In the genomic region with DNA sequence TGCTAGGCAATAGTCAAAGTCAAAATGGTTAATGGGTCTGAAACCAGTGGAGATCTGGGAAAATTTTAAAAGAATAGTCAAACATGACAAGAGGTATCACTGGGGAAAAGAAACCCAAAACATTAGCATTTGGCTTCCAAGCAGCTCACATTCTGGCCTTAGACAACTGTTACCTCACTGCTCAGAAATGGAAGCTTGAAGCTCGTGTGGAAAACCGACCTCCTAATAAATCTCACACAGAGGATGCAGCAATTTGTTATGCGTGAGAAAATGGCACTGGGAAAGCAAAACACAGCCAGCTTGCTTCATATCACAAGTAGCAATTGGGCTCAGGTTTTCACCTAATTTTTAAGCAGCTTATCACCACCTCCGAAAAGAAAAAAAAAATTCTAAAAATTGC, we compare ENCODE assay signal across 22 cellular contexts.
"Had no signal": no experiment of that assay in that cellular context is flagged by ENCODE, and none has a peak within 500 bp of the region (broad histone marks: within the 10 kb centered on the region; RNA-seq: fewer than 3 reads in every experiment).

No MANE protein-coding gene starts in this region.

- H3K9ac ChIP-seq: parathyroid adenoma had no signal

- H3K79me2 ChIP-seq: hepatocyte, parathyroid adenoma had no signal

- H3K27ac Mint-ChIP-seq: activated CD4-positive, alpha-beta memory T cell treated with anti-CD3 and anti-CD28 coated beads for 36 hours; activated naive CD4-positive, alpha-beta T cell treated with anti-CD3 and anti-CD28 coated beads for 36 hours; activated naive CD8-positive, alpha-beta T cell treated with anti-CD3 and anti-CD28 coated beads, Interleukin-2, amount 10 ng/mL, durations not matched to agents 7 days and 5 days; natural killer cell treated with Interleukin-12 subunit alpha and Interleukin-12 subunit beta and Interleukin-15 and Interleukin-18, amount 100 ng/mL, for 72 hours; T-helper 17 cell had no signal

- H3K4me1 Mint-ChIP-seq: activated naive CD8-positive, alpha-beta T cell treated with anti-CD3 and anti-CD28 coated beads, Interleukin-2, amount 10 ng/mL, durations not matched to agents 7 days and 5 days; T-helper 17 cell had no signal

- ATAC-seq: left ventricle myocardium superior; natural killer cell treated with Interleukin-12 subunit alpha and Interleukin-12 subunit beta and Interleukin-15 and Interleukin-18, amount 100 ng/mL, for 72 hours; right cardiac atrium; stimulated activated naive CD8-positive, alpha-beta T cell treated with anti-CD3 and anti-CD28 coated beads, Interleukin-15, Interleukin-2, amounts not matched to agents 100 U/mL and 50 U/mL, for 24 hours; T-helper 17 cell; upper lobe of right lung had no signal

- H3K27me3 Mint-ChIP-seq: activated CD4-positive, alpha-beta memory T cell treated with anti-CD3 and anti-CD28 coated beads for 36 hours; activated naive CD8-positive, alpha-beta T cell treated with anti-CD3 and anti-CD28 coated beads, Interleukin-2, amount 10 ng/mL, durations not matched to agents 7 days and 5 days; natural killer cell treated with Interleukin-12 subunit alpha and Interleukin-12 subunit beta and Interleukin-15 and Interleukin-18, amount 100 ng/mL, for 72 hours; T-helper 17 cell had no signal

- H3K27me3 ChIP-seq: hepatocyte, thyroid gland, upper lobe of right lung had no signal

- H3K4me3 ChIP-seq: hepatocyte, thyroid gland, upper lobe of right lung had no signal

- H2AFZ ChIP-seq: hepatocyte, parathyroid adenoma had no signal

- H3K36me3 Mint-ChIP-seq: activated CD4-positive, alpha-beta memory T cell treated with anti-CD3 and anti-CD28 coated beads for 36 hours; activated naive CD8-positive, alpha-beta T cell treated with anti-CD3 and anti-CD28 coated beads, Interleukin-2, amount 10 ng/mL, durations not matched to agents 7 days and 5 days; natural killer cell treated with Interleukin-12 subunit alpha and Interleukin-12 subunit beta and Interleukin-15 and Interleukin-18, amount 100 ng/mL, for 72 hours had no signal

- H3K9me3 ChIP-seq: thyroid gland, upper lobe of right lung had no signal

- H3K27ac ChIP-seq: epithelial cell of prostate, hepatocyte, parathyroid adenoma, thyroid gland, upper lobe of right lung had no signal

- H3K36me3 ChIP-seq: thyroid gland, upper lobe of right lung had no signal

- H3K4me2 ChIP-seq: hepatocyte had no signal

- H3K4me3 Mint-ChIP-seq: activated CD4-positive, alpha-beta memory T cell treated with anti-CD3 and anti-CD28 coated beads for 36 hours; activated naive CD4-positive, alpha-beta T cell treated with anti-CD3 and anti-CD28 coated beads for 36 hours; activated naive CD8-positive, alpha-beta T cell treated with anti-CD3 and anti-CD28 coated beads, Interleukin-2, amount 10 ng/mL, durations not matched to agents 7 days and 5 days; natural killer cell treated with Interleukin-12 subunit alpha and Interleukin-12 subunit beta and Interleukin-15 and Interleukin-18, amount 100 ng/mL, for 72 hours; T-helper 17 cell had no signal

- H3K4me1 ChIP-seq: parathyroid adenoma, upper lobe of right lung had no signal

- DNase-seq: activated CD4-positive, alpha-beta memory T cell treated with anti-CD3 and anti-CD28 coated beads for 36 hours; activated CD4-positive, alpha-beta T cell treated with anti-CD3 and anti-CD28 coated beads for 48 hours; activated CD4-positive, CD25-positive, alpha-beta regulatory T cell; activated naive CD4-positive, alpha-beta T cell treated with anti-CD3 and anti-CD28 coated beads for 36 hours; activated naive CD8-positive, alpha-beta T cell treated with anti-CD3 and anti-CD28 coated beads, Interleukin-2, amount 10 ng/mL, durations not matched to agents 7 days and 5 days; activated T-cell treated with anti-CD3 and anti-CD28 coated beads, Interleukin-2, amount 50 U/mL, for 48 hours; glutamatergic neuron; left ventricle myocardium superior; mammary epithelial cell; midbrain; nucleus accumbens; right cardiac atrium; stimulated activated CD4-positive, alpha-beta T cell treated with anti-CD3 and anti-CD28 coated beads, Interleukin-12 subunit alpha, Interleukin-12 subunit beta, amount 100 ng/mL, for 4 hours; stimulated activated CD4-positive, alpha-beta T cell treated with anti-CD3 and anti-CD28 coated beads, Interleukin-4, amount 100 ng/mL, for 4 hours; stimulated activated naive CD8-positive, alpha-beta T cell treated with anti-CD3 and anti-CD28 coated beads, Interleukin-15, Interleukin-2, amounts not matched to agents 100 U/mL and 50 U/mL, for 24 hours; T-helper 17 cell; thyroid gland; upper lobe of right lung had no signal
